ENCODE assay signal across 16 cellular contexts in the genomic region with DNA sequence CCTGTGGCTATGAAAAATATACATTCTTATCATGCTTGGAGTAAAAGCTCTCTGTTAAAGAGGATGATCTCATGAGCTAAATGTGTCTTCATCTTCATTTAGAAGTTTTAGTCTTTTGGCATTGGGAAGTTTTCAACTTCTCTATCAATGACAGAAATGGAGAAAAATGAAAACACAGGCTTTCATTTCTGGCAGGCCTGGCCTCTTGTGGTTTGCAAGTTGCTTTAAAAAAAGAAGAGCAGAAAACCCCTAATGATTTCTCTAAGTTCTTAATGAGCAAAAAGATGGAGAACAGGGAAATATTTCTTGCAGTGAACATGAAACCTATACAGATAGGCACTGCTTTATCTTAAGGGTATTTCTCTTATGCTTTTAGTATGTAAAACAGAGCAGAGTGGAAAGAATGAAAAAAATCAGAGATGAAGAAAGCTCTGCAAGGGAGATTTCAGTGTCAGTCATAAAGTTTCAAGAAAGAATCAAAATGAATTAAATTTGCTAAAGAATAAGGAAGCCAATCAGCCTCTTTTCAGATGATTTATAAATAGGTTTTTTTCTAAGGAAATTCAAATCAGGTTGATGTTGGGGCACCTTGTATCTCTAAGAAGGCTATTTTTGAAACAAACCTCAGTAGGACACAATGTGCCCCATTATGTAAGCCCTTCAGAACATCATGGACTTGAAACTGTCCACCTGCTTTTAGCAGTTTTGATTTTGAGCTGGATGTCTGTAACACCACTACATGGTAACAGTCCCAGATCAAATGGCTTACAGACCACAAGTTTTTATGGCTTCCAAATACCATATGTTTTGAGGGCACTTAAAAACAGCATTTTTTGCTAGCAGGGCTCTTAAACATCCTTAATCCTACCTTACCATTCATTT.
DNase-seq lines count a peak whose midpoint lies in the region; ATAC-seq and TF ChIP-seq lines count a peak whose summit lies in the region.
"Had no signal": no experiment of that assay in that cellular context is flagged by ENCODE, and none has a peak within 500 bp of the region (broad histone marks: within the 10 kb centered on the region; RNA-seq: fewer than 3 reads in every experiment).

No MANE protein-coding gene starts in this region.

- intact Hi-C loops in breast epithelium (cut with DNase I; ENCODE audit: low total_unique reads): no loop called here

- H2AFZ ChIP-seq in MM.1S (ENCODE audit: low read length): no peak overlapping the region
- H2AFZ ChIP-seq: GM23338 had no signal

- TF ChIP-seq CTCF in HFFc6 (IDR thresholded peaks at IDR 0.05) (no peak), MM.1S (IDR thresholded peaks at IDR 0.05; ENCODE audit: low read length) (no peak), RWPE1 (conservative IDR thresholded peaks at IDR 0.05; ENCODE audit: low read depth) (no peak), breast epithelium (IDR thresholded peaks at IDR 0.05) (no peak)

- DNase-seq in HFFc6: no peak
- peak; percentile 31 for DNase-seq in MM.1S
- DNase-seq in stimulated activated naive B cell treated with anti-CD40 and anti-IgM and Interleukin-4, amounts not matched to agents 10 μg/mL and 1 μg/mL and 100 μg/mL, for 72 hours: no peak
- DNase-seq in activated CD8-positive, alpha-beta memory T cell treated with anti-CD3 and anti-CD28 coated beads, Interleukin-2, amount 10 ng/mL, durations not matched to agents 7 days and 5 days: no peak
- DNase-seq in RWPE1 (ENCODE audit: low spot score): no peak
- no peak for DNase-seq in breast epithelium (ENCODE audit: low spot score in 2 of 2)
- no peak for DNase-seq in activated CD4-positive, alpha-beta T cell treated with anti-CD3 and anti-CD28 coated beads, Interleukin-2, amount 50 U/mL, for 48 hours
- DNase-seq: activated naive CD4-positive, alpha-beta T cell treated with anti-CD3 and anti-CD28 coated beads, Interleukin-2, amount 10 ng/mL, durations not matched to agents 7 days and 5 days; DMS79 treated with DMSO at 0.1 percent for 48 hours; NCI-H2029; RPMI8226; stimulated activated CD8-positive, alpha-beta memory T cell treated with anti-CD3 and anti-CD28 coated beads, Interleukin-4, amount 100 ng/mL, for 48 hours; WERI-Rb-1 had no signal

- no peaks in the 10 kb centered on the region for H4K20me1 ChIP-seq in MM.1S (ENCODE audit: insufficient read depth, low read length)

- H3K27me3 ChIP-seq in MM.1S (replicated peaks; ENCODE audit: insufficient read depth, low read length): no peaks in the 10 kb centered on the region
- no peaks in the 10 kb centered on the region for H3K27me3 ChIP-seq in breast epithelium

- H3K4me2 ChIP-seq in MM.1S (ENCODE audit: low read depth, low read length): 0 out of 2 replicates have a peak overlapping the region, but pooled peaks have one; percentile 5
- H3K4me2 ChIP-seq: GM23338 had no signal

- no peaks in the 10 kb centered on the region for H3K36me3 ChIP-seq in MM.1S (replicated peaks; ENCODE audit: insufficient read depth, low read length)
- H3K36me3 ChIP-seq in breast epithelium: no peaks in the 10 kb centered on the region
- H3K36me3 ChIP-seq: WERI-Rb-1 had no signal

- H3K9me3 ChIP-seq in MM.1S (replicated peaks; ENCODE audit: insufficient read depth, low read length) (no peaks in the 10 kb centered on the region), breast epithelium (no peaks in the 10 kb centered on the region)

- H3K4me3 ChIP-seq in MM.1S (ENCODE audit: low read length) (no peak overlapping the region), breast epithelium (no peak overlapping the region)
- H3K4me3 ChIP-seq: GM23338, skin epidermis had no signal

- peak; percentile 51 for ATAC-seq in GM18870 (IDR thresholded peaks at IDR 0.05; ENCODE audit: unreplicated experiment)
- ATAC-seq in stimulated activated naive B cell treated with anti-CD40 and anti-IgM and Interleukin-4, amounts not matched to agents 10 μg/mL and 1 μg/mL and 100 μg/mL, for 72 hours (replicated peaks): peak; percentile 60 to 78
- ATAC-seq in activated CD8-positive, alpha-beta memory T cell treated with anti-CD3 and anti-CD28 coated beads, Interleukin-2, amount 10 ng/mL, durations not matched to agents 7 days and 5 days: no peak
- ATAC-seq: GM23338 had no signal

- H3K9me2 ChIP-seq in MM.1S (replicated peaks; ENCODE audit: insufficient read depth, low read length): no peaks in the 10 kb centered on the region

- no peaks in the 10 kb centered on the region for H3K9me3 Mint-ChIP-seq in HFFc6
- peaks cover 0 to 7% of the 10 kb centered on the region in 2 donors for H3K9me3 Mint-ChIP-seq in stimulated activated naive B cell treated with anti-CD40 and anti-IgM and Interleukin-4, amounts not matched to agents 10 μg/mL and 1 μg/mL and 100 μg/mL, for 72 hours
- H3K9me3 Mint-ChIP-seq in activated CD8-positive, alpha-beta memory T cell treated with anti-CD3 and anti-CD28 coated beads, Interleukin-2, amount 10 ng/mL, durations not matched to agents 7 days and 5 days (ENCODE audit: low read depth): no peaks in the 10 kb centered on the region
- H3K9me3 Mint-ChIP-seq: activated naive CD4-positive, alpha-beta T cell treated with anti-CD3 and anti-CD28 coated beads, Interleukin-2, amount 10 ng/mL, durations not matched to agents 7 days and 5 days; GM23338 had no signal

- H3K27ac ChIP-seq in MM.1S (ENCODE audit: low read length) (no peak overlapping the region), RWPE1 (no peak overlapping the region), breast epithelium (no peak overlapping the region)
- H3K27ac ChIP-seq: skin epidermis, WERI-Rb-1 had no signal

- no peak for TF ChIP-seq POLR2A in breast epithelium (IDR thresholded peaks at IDR 0.05)

- no peak overlapping the region for H3K9ac ChIP-seq in MM.1S (ENCODE audit: low read length)

- peaks cover 14% of the 10 kb centered on the region; the same call in 1 of the 2 replicates for H3K4me1 ChIP-seq in MM.1S (ENCODE audit: low read length)
- no peaks in the 10 kb centered on the region for H3K4me1 ChIP-seq in breast epithelium

- peaks cover 60% of the 10 kb centered on the region for H3K4me1 Mint-ChIP-seq in HFFc6 (ENCODE audit: low read depth)
- H3K4me1 Mint-ChIP-seq in stimulated activated naive B cell treated with anti-CD40 and anti-IgM and Interleukin-4, amounts not matched to agents 10 μg/mL and 1 μg/mL and 100 μg/mL, for 72 hours: no peaks in the 10 kb centered on the region
- peaks cover 3% of the 10 kb centered on the region for H3K4me1 Mint-ChIP-seq in activated CD8-positive, alpha-beta memory T cell treated with anti-CD3 and anti-CD28 coated beads, Interleukin-2, amount 10 ng/mL, durations not matched to agents 7 days and 5 days
- H3K4me1 Mint-ChIP-seq: activated naive CD4-positive, alpha-beta T cell treated with anti-CD3 and anti-CD28 coated beads, Interleukin-2, amount 10 ng/mL, durations not matched to agents 7 days and 5 days had no signal

- H3K36me3 Mint-ChIP-seq in HFFc6 (ENCODE audit: low read depth): peaks cover 23% of the 10 kb centered on the region
- H3K36me3 Mint-ChIP-seq in stimulated activated naive B cell treated with anti-CD40 and anti-IgM and Interleukin-4, amounts not matched to agents 10 μg/mL and 1 μg/mL and 100 μg/mL, for 72 hours: no peaks in the 10 kb centered on the region
- no peaks in the 10 kb centered on the region for H3K36me3 Mint-ChIP-seq in activated CD8-positive, alpha-beta memory T cell treated with anti-CD3 and anti-CD28 coated beads, Interleukin-2, amount 10 ng/mL, durations not matched to agents 7 days and 5 days
- H3K36me3 Mint-ChIP-seq: activated naive CD4-positive, alpha-beta T cell treated with anti-CD3 and anti-CD28 coated beads, Interleukin-2, amount 10 ng/mL, durations not matched to agents 7 days and 5 days had no signal

- H3K79me2 ChIP-seq in MM.1S (ENCODE audit: low read length): no peaks in the 10 kb centered on the region

- CTCF ChIA-PET in activated CD8-positive, alpha-beta memory T cell treated with anti-CD3 and anti-CD28 coated beads, Interleukin-2, amount 10 ng/mL, durations not matched to agents 7 days and 5 days (lab: Charles Lee): no interaction called here
- CTCF ChIA-PET in RWPE1 (lab: Yijun Ruan, JAX): no interaction called here

- H3K4me3 Mint-ChIP-seq in HFFc6: peak overlapping the region; percentile 68
- H3K4me3 Mint-ChIP-seq in stimulated activated naive B cell treated with anti-CD40 and anti-IgM and Interleukin-4, amounts not matched to agents 10 μg/mL and 1 μg/mL and 100 μg/mL, for 72 hours: no peak overlapping the region
- H3K4me3 Mint-ChIP-seq in activated CD8-positive, alpha-beta memory T cell treated with anti-CD3 and anti-CD28 coated beads, Interleukin-2, amount 10 ng/mL, durations not matched to agents 7 days and 5 days: no peak overlapping the region
- H3K4me3 Mint-ChIP-seq: activated naive CD4-positive, alpha-beta T cell treated with anti-CD3 and anti-CD28 coated beads, Interleukin-2, amount 10 ng/mL, durations not matched to agents 7 days and 5 days; GM23338 had no signal

- H3K27ac Mint-ChIP-seq in HFFc6: peak overlapping the region; percentile 83
- H3K27ac Mint-ChIP-seq in stimulated activated naive B cell treated with anti-CD40 and anti-IgM and Interleukin-4, amounts not matched to agents 10 μg/mL and 1 μg/mL and 100 μg/mL, for 72 hours: peak overlapping the region; percentile 38
- H3K27ac Mint-ChIP-seq in activated CD8-positive, alpha-beta memory T cell treated with anti-CD3 and anti-CD28 coated beads, Interleukin-2, amount 10 ng/mL, durations not matched to agents 7 days and 5 days: no peak overlapping the region
- H3K27ac Mint-ChIP-seq: activated naive CD4-positive, alpha-beta T cell treated with anti-CD3 and anti-CD28 coated beads, Interleukin-2, amount 10 ng/mL, durations not matched to agents 7 days and 5 days; GM23338 had no signal

- POLR2A ChIA-PET in RWPE1 (lab: Yijun Ruan, JAX; ENCODE audit: low non-redundant PET): no interaction called here

- H3K27me3 Mint-ChIP-seq in HFFc6 (ENCODE audit: insufficient read depth): no peaks in the 10 kb centered on the region
- H3K27me3 Mint-ChIP-seq in stimulated activated naive B cell treated with anti-CD40 and anti-IgM and Interleukin-4, amounts not matched to agents 10 μg/mL and 1 μg/mL and 100 μg/mL, for 72 hours: peaks cover 0 to 6% of the 10 kb centered on the region in 2 donors
- no peaks in the 10 kb centered on the region for H3K27me3 Mint-ChIP-seq in activated CD8-positive, alpha-beta memory T cell treated with anti-CD3 and anti-CD28 coated beads, Interleukin-2, amount 10 ng/mL, durations not matched to agents 7 days and 5 days
- H3K27me3 Mint-ChIP-seq: activated naive CD4-positive, alpha-beta T cell treated with anti-CD3 and anti-CD28 coated beads, Interleukin-2, amount 10 ng/mL, durations not matched to agents 7 days and 5 days had no signal

- peaks cover 4% of the 10 kb centered on the region; the same call in 1 of the 2 replicates for H3F3A ChIP-seq in MM.1S (ENCODE audit: insufficient read depth, low read length)
